In genomic region chr16:88774544-88775393, GRCh38 we compare ENCODE assay signal across 16 cellular contexts. TPM values are rescaled to one million over a fixed set of nuclear protein-coding genes. Genes with fewer than 3 reads are reported as not detected.
DNase-seq lines count a peak whose midpoint lies in the region; ATAC-seq, FAIRE-seq and TF ChIP-seq lines count a peak whose summit lies in the region.
"Had no signal": no experiment of that assay in that cellular context is flagged by ENCODE, and none has a peak within 500 bp of the region (broad histone marks: within the 10 kb centered on the region; RNA-seq: fewer than 3 reads in every experiment).

No MANE protein-coding gene starts in this region.

- TF ChIP-seq POLR2A in upper lobe of left lung (IDR thresholded peaks at IDR 0.05) = no peak
- no peak for TF ChIP-seq POLR2A in suprapubic skin (IDR thresholded peaks at IDR 0.05)

- peaks cover 51% of the 10 kb centered on the region for H3K4me1 ChIP-seq in cardiac muscle cell (ENCODE audit: low read depth)
- H3K4me1 ChIP-seq in adipocyte (ENCODE audit: control insufficient read depth, insufficient read depth, low read length) = peaks cover 81% of the 10 kb centered on the region
- peaks cover 98% of the 10 kb centered on the region for H3K4me1 ChIP-seq in muscle layer of colon (ENCODE audit: insufficient read depth, low read length)
- peaks cover 60 to 88% (median 73%) of the 10 kb centered on the region in 4 donors for H3K4me1 ChIP-seq in upper lobe of left lung
- H3K4me1 ChIP-seq in suprapubic skin = peaks cover 79% of the 10 kb centered on the region
- H3K4me1 ChIP-seq: pancreas had no signal

- H3K36me3 ChIP-seq in cardiac muscle cell = no peaks in the 10 kb centered on the region
- no peaks in the 10 kb centered on the region for H3K36me3 ChIP-seq in adipocyte (ENCODE audit: control insufficient read depth, insufficient read depth, low read length, severe bottlenecking)
- H3K36me3 ChIP-seq in muscle layer of colon (ENCODE audit: insufficient read depth, low read length) = no peaks in the 10 kb centered on the region
- peaks cover 0 to 3% (median 0%) of the 10 kb centered on the region in 4 donors for H3K36me3 ChIP-seq in upper lobe of left lung
- peaks cover 3% of the 10 kb centered on the region for H3K36me3 ChIP-seq in suprapubic skin
- H3K36me3 ChIP-seq: pancreas had no signal

- no peak for FAIRE-seq in RCC 7860 (lab: Jason Lieb, UNC)
- FAIRE-seq: A204.1, pancreas, small intestine had no signal

- H3K4me3 ChIP-seq in cardiac muscle cell = no peak overlapping the region
- no peak overlapping the region for H3K4me3 ChIP-seq in adipocyte (ENCODE audit: low read length)
- H3K4me3 ChIP-seq in muscle layer of colon (ENCODE audit: low read depth in 1 of 2, low read length in 2 of 2) = no peak overlapping the region
- H3K4me3 ChIP-seq in upper lobe of left lung = no peak overlapping the region
- H3K4me3 ChIP-seq in suprapubic skin = no peak overlapping the region
- H3K4me3 ChIP-seq: body of pancreas, pancreas had no signal

- intact Hi-C loops in cardiac septum (cut with DNase I) = no loop called here

- WGBS in upper lobe of left lung, 2 donors = 84 to 91% methylated on average over 19 to 31 of the region's 32 CpGs
- 90% methylated on average over 18 of the region's 32 CpGs for WGBS in suprapubic skin

- TF ChIP-seq EP300 in upper lobe of left lung (IDR thresholded peaks at IDR 0.05) (no peak), suprapubic skin (IDR thresholded peaks at IDR 0.05) (no peak)

- no peaks in the 10 kb centered on the region for H3K27me3 ChIP-seq in cardiac muscle cell
- no peaks in the 10 kb centered on the region for H3K27me3 ChIP-seq in adipocyte (replicated peaks; ENCODE audit: control insufficient read depth, insufficient read depth, low read length)
- no peaks in the 10 kb centered on the region for H3K27me3 ChIP-seq in muscle layer of colon (ENCODE audit: control insufficient read depth in 1 of 2, insufficient read depth in 2 of 2, low read length in 2 of 2)
- no peaks in the 10 kb centered on the region for H3K27me3 ChIP-seq in upper lobe of left lung
- H3K27me3 ChIP-seq in suprapubic skin = no peaks in the 10 kb centered on the region
- H3K27me3 ChIP-seq: body of pancreas, pancreas had no signal

- no peak for DNase-seq in cardiac muscle cell (ENCODE audit: low read depth in 1 of 2, low spot score in 1 of 2)
- DNase-seq in cardiac septum (ENCODE audit: low spot score) = no peak
- no peak for DNase-seq in adipocyte (ENCODE audit: low read depth)
- peak in 1 of 2 donors; percentile 66 for DNase-seq in upper lobe of left lung
- no peak for DNase-seq in RCC 7860 (ENCODE audit: low spot score)
- no peak for DNase-seq in suprapubic skin (ENCODE audit: low spot score in 2 of 2)
- DNase-seq in activated naive CD4-positive, alpha-beta T cell (lab: John Stamatoyannopoulos, UW) = no peak
- DNase-seq: activated CD4-positive, alpha-beta T cell treated with anti-CD3 and anti-CD28 coated beads for 1 hour; hippocampal formation; NCI-H1436 treated with DMSO at 0.1 percent for 48 hours; NCI-H345; small intestine had no signal

- TF ChIP-seq CTCF in cardiac muscle cell (IDR thresholded peaks at IDR 0.05; ENCODE audit: low read depth, low read length) = no peak
- no peak for TF ChIP-seq CTCF in upper lobe of left lung (IDR thresholded peaks at IDR 0.05)
- TF ChIP-seq CTCF in suprapubic skin (IDR thresholded peaks at IDR 0.05) = no peak

- ATAC-seq in upper lobe of left lung (ENCODE audit: low FRiP score in 2 of 2) = no peak
- ATAC-seq: body of pancreas had no signal

- H3K27ac ChIP-seq in cardiac muscle cell (peak overlapping the region; percentile 97), muscle layer of colon (ENCODE audit: low read depth, low read length) (peak overlapping the region; percentile 80), upper lobe of left lung (peak overlapping the region; percentile 48 to 79 (median 72)), suprapubic skin (no peak overlapping the region)
- H3K27ac ChIP-seq: pancreas had no signal

- H3K9me3 ChIP-seq in cardiac muscle cell (ENCODE audit: low read depth) (no peaks in the 10 kb centered on the region), adipocyte (ENCODE audit: control insufficient read depth, low read length) (no peaks in the 10 kb centered on the region), muscle layer of colon (ENCODE audit: low read length) (no peaks in the 10 kb centered on the region), upper lobe of left lung (no peaks in the 10 kb centered on the region), suprapubic skin (no peaks in the 10 kb centered on the region)
- H3K9me3 ChIP-seq: body of pancreas, pancreas had no signal

- H3K9ac ChIP-seq in adipocyte (ENCODE audit: low read length) = peak overlapping the region; percentile 83
- no peak overlapping the region for H3K9ac ChIP-seq in muscle layer of colon (ENCODE audit: low read length)

RNA-seq across cellular contexts. Expression of gene PIEZO1, which starts 10.3 kb away (rescaled TPM):
- total RNA-seq in cardiac muscle cell (54.5 and 121 TPM in 2 replicates), cardiac septum (20.4 TPM), upper lobe of left lung (100 to 1,000 TPM; 107 to 535 (median 239) TPM), suprapubic skin (100 to 1,000 TPM; 185 to 269 (median 224) TPM)
- polyA plus RNA-seq in cardiac muscle cell = 32.7 and 49.2 TPM in 2 replicates

RNA-seq across cellular contexts. Expression of gene CDT1, which starts 28.8 kb away (rescaled TPM):
- total RNA-seq in cardiac muscle cell (24.5 and 29.6 TPM in 2 replicates), cardiac septum (0.46 TPM), upper lobe of left lung (1 to 10 TPM in 5 of 6 donors, not detected in 1; 2.3 to 4.7 (median 3.5) TPM), suprapubic skin (10 to 100 TPM in 2 of 4 donors, 1 to 10 TPM in 2; 4.7 to 25.7 (median 10.7) TPM)
- polyA plus RNA-seq in cardiac muscle cell = 15.9 and 17.9 TPM in 2 replicates

RNA-seq across cellular contexts. Expression of gene APRT, which starts 37.0 kb away (rescaled TPM):
- 123 and 140 TPM in 2 replicates for total RNA-seq in cardiac muscle cell
- polyA plus RNA-seq in cardiac muscle cell = 169 and 193 TPM in 2 replicates
- total RNA-seq in cardiac septum = 46.6 TPM
- total RNA-seq in upper lobe of left lung = 100 to 1,000 TPM in 4 of 6 donors, 10 to 100 TPM in 2; 76.5 to 147 (median 124) TPM
- 100 to 1,000 TPM; 122 to 382 (median 250) TPM for total RNA-seq in suprapubic skin
